In the genomic region with DNA sequence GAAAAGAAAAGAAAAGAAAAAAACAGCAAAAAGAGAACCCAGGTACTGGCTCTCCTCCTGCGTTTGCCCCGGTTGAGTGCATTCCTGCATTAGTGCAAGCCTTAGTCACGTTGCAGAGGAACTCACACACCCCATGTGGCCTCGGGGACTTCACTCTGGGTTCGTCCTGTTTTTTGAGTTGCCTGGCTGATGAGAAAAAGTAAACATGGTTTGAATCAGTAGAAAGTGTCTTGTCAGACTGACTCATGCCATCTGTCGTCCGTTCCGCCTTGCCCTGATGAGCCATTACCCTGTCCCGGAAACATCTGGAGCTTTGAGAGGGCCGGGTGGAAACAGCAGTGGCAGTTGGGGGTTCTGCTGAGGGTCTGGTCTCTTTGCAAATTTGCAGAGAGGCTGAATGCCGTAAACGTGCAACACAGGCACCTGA, we compare ENCODE assay signal across 8 cellular contexts. TPM values are rescaled to one million over a fixed set of nuclear protein-coding genes. Genes with fewer than 3 reads are reported as not detected.
A peak's percentile ranks its signal among the peaks of the same experiment; 100 is the strongest.
DNase-seq lines count a peak whose midpoint lies in the region; ATAC-seq and TF ChIP-seq lines count a peak whose summit lies in the region.

No MANE protein-coding gene starts in this region.

- peaks cover 61% of the 10 kb centered on the region for H3K4me1 Mint-ChIP-seq in CD14-positive monocyte

- H3K27ac Mint-ChIP-seq in CD14-positive monocyte = peak overlapping the region; percentile 96 to 99 (median 99)

- intact Hi-C loops in CD14-positive monocyte (cut with micrococcal nuclease) = loop anchor here (2.0 to 5.0 kb wide), 3 partner anchors 15 to 95 kb away; no protein-coding TSS in a partner anchor

- in situ Hi-C loops in HAP-1 (cut with MboI; ENCODE audit: low sequenced_read_pairs) = no loop called here

- H3K36me3 Mint-ChIP-seq in CD14-positive monocyte = peaks cover 40 to 52% of the 10 kb centered on the region in 2 donors

- TF ChIP-seq CTCF in CD14-positive monocyte (IDR thresholded peaks at IDR 0.05) (no peak), foreskin keratinocyte (conservative IDR thresholded peaks at IDR 0.05) (peak; percentile 8)

- H3K4me3 ChIP-seq in rectal smooth muscle tissue (ENCODE audit: low read length) (peak overlapping the region; percentile 24), HAP-1 (no peak overlapping the region)

- H3K4me3 Mint-ChIP-seq in CD14-positive monocyte = peak overlapping the region; percentile 64 to 76

- H3K27me3 Mint-ChIP-seq in CD14-positive monocyte (ENCODE audit: low read depth in 3 of 3) = peaks cover 0 to 7% (median 2%) of the 10 kb centered on the region in 3 donors

- H3K4me1 ChIP-seq in foreskin keratinocyte = peaks cover 41% of the 10 kb centered on the region
- peaks cover 50% of the 10 kb centered on the region for H3K4me1 ChIP-seq in rectal smooth muscle tissue (ENCODE audit: control insufficient read depth, insufficient read depth, low read length)
- peaks cover 49% of the 10 kb centered on the region for H3K4me1 ChIP-seq in HAP-1

- H3K27ac ChIP-seq in foreskin keratinocyte (peak overlapping the region; percentile 88), rectal smooth muscle tissue (ENCODE audit: low read depth, low read length) (no peak overlapping the region)

- H3K9me3 Mint-ChIP-seq in CD14-positive monocyte = peaks cover 0 to 2% (median 0%) of the 10 kb centered on the region in 7 donors

- no peaks in the 10 kb centered on the region for H3K27me3 ChIP-seq in foreskin keratinocyte
- H3K27me3 ChIP-seq in rectal smooth muscle tissue (ENCODE audit: control insufficient read depth, insufficient read depth, low read length) = no peaks in the 10 kb centered on the region
- H3K27me3 ChIP-seq in HAP-1 (ENCODE audit: low read depth) = no peaks in the 10 kb centered on the region

- DNase-seq in CD14-positive monocyte (ENCODE audit: low spot score) (peak; percentile 95), HS-5 (ENCODE audit: low read depth) (peak; percentile 94), activated T-cell treated with anti-CD3 and anti-CD28 coated beads for 4 hours (peak; percentile 35), foreskin keratinocyte (peak; percentile 95 to 96), HAP-1 (ENCODE audit: low spot score in 2 of 2) (no peak), NCI-H1930 (lab: John Stamatoyannopoulos, UW) (no peak)

- H3K36me3 ChIP-seq in rectal smooth muscle tissue (ENCODE audit: control insufficient read depth, insufficient read depth, low read length) (no peaks in the 10 kb centered on the region), HAP-1 (replicated peaks) (peaks cover 4% of the 10 kb centered on the region; the same call in 1 of the 2 replicates)

- ATAC-seq in GM21390 (IDR thresholded peaks at IDR 0.05; ENCODE audit: unreplicated experiment) (peak; percentile 87), foreskin keratinocyte (peak; percentile 76)

- H3K9me3 ChIP-seq in HAP-1 = no peaks in the 10 kb centered on the region

- H3K9ac ChIP-seq in rectal smooth muscle tissue (ENCODE audit: low read length) = no peak overlapping the region

RNA-seq across cellular contexts. Expression of gene CD99, which starts 16.3 kb away (rescaled TPM):
- polyA plus RNA-seq in CD14-positive monocyte (100 to 1,000 TPM; 184 to 217 TPM), foreskin keratinocyte (324 and 363 TPM in 2 replicates)
- 237 and 271 TPM in 2 replicates for total RNA-seq in foreskin keratinocyte

RNA-seq across cellular contexts. Expression of gene XG, which starts 44.5 kb away (rescaled TPM):
- polyA plus RNA-seq in CD14-positive monocyte = not detected
- total RNA-seq in foreskin keratinocyte = 17.6 and 20.4 TPM in 2 replicates
- polyA plus RNA-seq in foreskin keratinocyte = 17.6 and 18.7 TPM in 2 replicates

Comparison
In these comparisons a context has a peak if more than half of its experiments do, and no peak if none do; other contexts are left out.
1. DNase-seq: peak in CD14-positive monocyte (single experiment), HS-5 (single experiment), activated T-cell treated with anti-CD3 and anti-CD28 coated beads for 4 hours (single experiment) and foreskin keratinocyte (2 of 2); none in HAP-1 (0 of 2) and NCI-H1930 (0 of 2).
2. RNA of gene XG, which starts 44.5 kb away (polyA plus RNA-seq): 17.6 to 18.7 TPM in foreskin keratinocyte; not detected in CD14-positive monocyte; every median in the first group is over 10 times any median in the second.